In the genomic region with DNA sequence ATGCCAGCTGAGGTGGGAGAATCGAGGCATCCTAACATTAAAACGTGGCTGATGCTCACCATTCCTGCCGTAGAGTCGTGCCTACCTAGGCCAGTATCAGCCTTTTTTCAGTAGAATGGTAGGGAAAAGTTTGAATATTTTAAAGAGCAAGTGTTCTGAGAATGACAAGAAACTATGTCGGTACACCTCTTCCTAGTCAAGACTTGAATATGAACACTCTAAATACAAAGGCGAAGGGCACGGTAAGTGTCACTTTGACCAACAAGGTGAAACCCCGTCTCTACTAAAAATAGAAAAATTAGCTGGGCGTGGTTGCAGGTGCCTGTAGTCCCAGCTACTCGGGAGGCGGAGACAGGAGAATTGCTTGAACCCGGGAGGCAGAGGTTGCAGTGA, we compare ENCODE assay signal across 8 cellular contexts. TPM values are rescaled to one million over a fixed set of nuclear protein-coding genes. Genes with fewer than 3 reads are reported as not detected.
DNase-seq lines count a peak whose midpoint lies in the region; ATAC-seq and TF ChIP-seq lines count a peak whose summit lies in the region.

No MANE protein-coding gene starts in this region.

- H3K9me3 ChIP-seq in Caco-2 (no peaks in the 10 kb centered on the region), endodermal cell (ENCODE audit: control insufficient read depth, low read length) (no peaks in the 10 kb centered on the region)

- no peaks in the 10 kb centered on the region for H3K36me3 Mint-ChIP-seq in Caco-2 (ENCODE audit: insufficient read depth, unreplicated experiment)
- no peaks in the 10 kb centered on the region for H3K36me3 Mint-ChIP-seq in endodermal cell (ENCODE audit: low read depth)
- H3K36me3 Mint-ChIP-seq in osteocyte (ENCODE audit: unreplicated experiment), result no peaks in the 10 kb centered on the region

- no peaks in the 10 kb centered on the region for H3K27me3 ChIP-seq in Caco-2 (replicated peaks; ENCODE audit: control insufficient read depth, insufficient read depth, low read length)
- H3K27me3 ChIP-seq in endodermal cell (ENCODE audit: control insufficient read depth, insufficient read depth, low read length, poor library complexity, severe bottlenecking), result peaks cover 23% of the 10 kb centered on the region

- DNase-seq in Caco-2 (no peak), NB4 (ENCODE audit: low read depth) (no peak), endodermal cell (no peak), osteocyte (ENCODE audit: extremely low spot score, unreplicated experiment) (no peak), occipital lobe (lab: John Stamatoyannopoulos, UW) (no peak)

- ATAC-seq in GM21526 (IDR thresholded peaks at IDR 0.05; ENCODE audit: low FRiP score, unreplicated experiment) (no peak), HG03342 (IDR thresholded peaks at IDR 0.05; ENCODE audit: unreplicated experiment) (no peak), HG03175 (IDR thresholded peaks at IDR 0.05; ENCODE audit: unreplicated experiment) (no peak)

- no peaks in the 10 kb centered on the region for H3K36me3 ChIP-seq in Caco-2 (ENCODE audit: control insufficient read depth, insufficient read depth, low read length)
- no peaks in the 10 kb centered on the region for H3K36me3 ChIP-seq in endodermal cell (ENCODE audit: control insufficient read depth, insufficient read depth, low read length)

- no TSS peak for BruUV-seq in Caco-2 (replicated peaks; lab: Mats Ljungman, UMichigan)

- H3K9ac ChIP-seq in endodermal cell (ENCODE audit: extremely low read depth, low read length, poor library complexity, severe bottlenecking), result peak overlapping the region; percentile 90

- intact Hi-C loops in Caco-2 (cut with micrococcal nuclease; ENCODE audit: unreplicated experiment), result loop anchor here (5.0 to 10.0 kb wide), 2 partner anchors 140 to 298 kb away; a partner anchor contains a TSS

- H3K27me3 Mint-ChIP-seq in Caco-2 (ENCODE audit: insufficient read depth, unreplicated experiment) (no peaks in the 10 kb centered on the region), endodermal cell (ENCODE audit: insufficient read depth) (peaks cover 17% of the 10 kb centered on the region), osteocyte (ENCODE audit: unreplicated experiment) (no peaks in the 10 kb centered on the region)

- 50 to 52% methylated on average over 10 to 12 of the region's 12 CpGs for WGBS in endodermal cell (ENCODE audit: insufficient coverage in 1 of 2, insufficient read length in 1 of 2), 2 experiments

- no peak for TF ChIP-seq POLR2A in NB4 (IDR thresholded peaks at IDR 0.05; ENCODE audit: extremely low read depth, insufficient read length)

- H3K4me1 ChIP-seq in Caco-2 (no peaks in the 10 kb centered on the region), endodermal cell (ENCODE audit: control insufficient read depth, insufficient read depth, low read length) (peaks cover 4% of the 10 kb centered on the region)

- TF ChIP-seq CTCF in Caco-2 (IDR thresholded peaks at IDR 0.05; ENCODE audit: insufficient read depth in 1 of 2, low read depth in 1 of 2, low read length in 1 of 2, severe bottlenecking in 1 of 2, unreplicated experiment in 1 of 2) (no peak), NB4 (IDR thresholded peaks at IDR 0.05; ENCODE audit: low read depth, low read length) (no peak), endodermal cell (conservative IDR thresholded peaks at IDR 0.05) (no peak), osteocyte (IDR thresholded peaks at IDR 0.05) (no peak)

- H3K4me3 Mint-ChIP-seq in Caco-2 (ENCODE audit: unreplicated experiment) (peak overlapping the region; percentile 79), endodermal cell (peak overlapping the region; percentile 90), osteocyte (ENCODE audit: unreplicated experiment) (peak overlapping the region; percentile 94)

- CTCF ChIA-PET in Caco-2 (lab: Charles Lee), result no interaction called here

- H3K27ac Mint-ChIP-seq in Caco-2 (ENCODE audit: unreplicated experiment) (peak overlapping the region; percentile 77), endodermal cell (peak overlapping the region; percentile 96), osteocyte (ENCODE audit: unreplicated experiment) (peak overlapping the region; percentile 92)

- H3K27ac ChIP-seq in endodermal cell (ENCODE audit: low read depth, low read length), result no peak overlapping the region

- H3K4me1 Mint-ChIP-seq in Caco-2 (ENCODE audit: low read depth, unreplicated experiment) (no peaks in the 10 kb centered on the region), endodermal cell (peaks cover 8% of the 10 kb centered on the region), osteocyte (ENCODE audit: unreplicated experiment) (peaks cover 19% of the 10 kb centered on the region)

- H3K4me3 ChIP-seq in Caco-2 (ENCODE audit: low read depth, low read length) (peak overlapping the region; percentile 99), NB4 (ENCODE audit: low read depth, low read length) (peak overlapping the region; percentile 85), endodermal cell (ENCODE audit: low read length) (peak overlapping the region; percentile 90)

- H3K9me3 Mint-ChIP-seq in Caco-2 (ENCODE audit: unreplicated experiment) (no peaks in the 10 kb centered on the region), endodermal cell (no peaks in the 10 kb centered on the region), osteocyte (ENCODE audit: unreplicated experiment) (no peaks in the 10 kb centered on the region)

- POLR2A ChIA-PET in Caco-2 (lab: Charles Lee), result no interaction called here

RNA-seq across cellular contexts. Expression of a gene that starts 1.0 kb away (rescaled TPM):
- total RNA-seq in Caco-2 (2022) (29.6 and 34.9 TPM in 2 replicates), endodermal cell (10 to 100 TPM; 23.0 to 30.5 TPM), osteocyte (66.2 and 68.4 TPM in 2 replicates), occipital lobe (28.4 TPM)
- 36.1 TPM for polyA plus RNA-seq in endodermal cell (2013, experiment 1 of 2)
- 34.7 TPM for polyA plus RNA-seq in endodermal cell (2013, experiment 2 of 2)

RNA-seq across cellular contexts. Expression of a gene that starts 21.3 kb away (rescaled TPM):
- total RNA-seq in Caco-2 (2022) (28.3 and 28.4 TPM in 2 replicates), endodermal cell (10 to 100 TPM; 35.8 to 41.7 TPM), osteocyte (34.3 and 35.7 TPM in 2 replicates), occipital lobe (38.1 TPM)
- polyA plus RNA-seq in endodermal cell (2013, experiment 1 of 2), result 32.2 TPM
- 33.2 TPM for polyA plus RNA-seq in endodermal cell (2013, experiment 2 of 2)
